ENCODE assay signal across 8 cellular contexts in the genomic region with DNA sequence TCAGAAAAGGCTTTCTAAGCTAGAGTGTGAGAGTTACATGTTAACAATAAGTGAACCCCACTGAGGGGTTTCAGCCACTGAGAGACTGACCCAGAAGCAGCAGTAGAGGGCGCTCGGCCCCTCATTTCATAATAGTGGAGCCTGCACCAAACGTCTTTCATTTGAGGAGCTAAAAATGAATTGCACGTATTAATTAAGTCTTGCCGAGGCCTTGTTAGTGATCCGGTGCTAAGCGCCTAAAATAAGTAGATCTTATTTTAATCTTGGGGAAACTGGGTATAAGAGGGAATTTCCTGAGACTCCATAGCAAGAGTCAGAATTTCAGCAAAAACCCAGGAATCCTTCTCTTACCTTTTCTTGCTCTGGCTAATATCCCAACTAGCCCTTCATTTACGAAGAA.
DNase-seq lines count a peak whose midpoint lies in the region; ATAC-seq and TF ChIP-seq lines count a peak whose summit lies in the region.

No MANE protein-coding gene starts in this region.

- peak; percentile 20 for DNase-seq in NCI-H1092 treated with DMSO at 0.1 percent for 48 hours (lab: John Stamatoyannopoulos, UW)
- DNase-seq in NCI-H1092 (lab: John Stamatoyannopoulos, UW) = no peak
- DNase-seq in NCI-H69 (lab: John Stamatoyannopoulos, UW) = peak; percentile 85
- peak; percentile 84 for DNase-seq in activated CD8-positive, alpha-beta T cell treated with anti-CD3 and anti-CD28 coated beads for 36 hours
- peak; percentile 40 for DNase-seq in effector CD8-positive, alpha-beta T cell (lab: John Stamatoyannopoulos, UW)
- peak; percentile 49 to 55 for DNase-seq in memory B cell (ENCODE audit: low spot score in 2 of 2)
- peak; percentile 22 to 25 for DNase-seq in stimulated activated CD8-positive, alpha-beta memory T cell treated with anti-CD3 and anti-CD28 coated beads, Interleukin-4, amount 100 ng/mL, for 1 hour (ENCODE audit: low read depth in 2 of 2, low spot score in 1 of 2)

- H3K27ac Mint-ChIP-seq in activated CD8-positive, alpha-beta T cell treated with anti-CD3 and anti-CD28 coated beads for 36 hours = no peak overlapping the region
- no peak overlapping the region for H3K27ac Mint-ChIP-seq in memory B cell

- H3K27me3 Mint-ChIP-seq in activated CD8-positive, alpha-beta T cell treated with anti-CD3 and anti-CD28 coated beads for 36 hours = no peaks in the 10 kb centered on the region
- no peaks in the 10 kb centered on the region for H3K27me3 Mint-ChIP-seq in memory B cell

- H3K4me1 Mint-ChIP-seq in activated CD8-positive, alpha-beta T cell treated with anti-CD3 and anti-CD28 coated beads for 36 hours (ENCODE audit: low read depth) = peaks cover 3% of the 10 kb centered on the region
- no peaks in the 10 kb centered on the region for H3K4me1 Mint-ChIP-seq in memory B cell

- TF ChIP-seq CTCF in activated CD8-positive, alpha-beta T cell treated with anti-CD3 and anti-CD28 coated beads for 36 hours (IDR thresholded peaks at IDR 0.05) = peak; percentile 85

- CTCF ChIA-PET in activated CD8-positive, alpha-beta T cell treated with anti-CD3 and anti-CD28 coated beads for 36 hours (lab: Charles Lee) = interaction anchor here (0.5 to 3.5 kb wide), 47 partner anchors 8 to 1075 kb away, joined by 3 to 54 read pairs (median 3); no protein-coding TSS in a partner anchor

- no peak overlapping the region for H3K4me3 Mint-ChIP-seq in activated CD8-positive, alpha-beta T cell treated with anti-CD3 and anti-CD28 coated beads for 36 hours
- no peak overlapping the region for H3K4me3 Mint-ChIP-seq in memory B cell

- POLR2A ChIA-PET in activated CD8-positive, alpha-beta T cell treated with anti-CD3 and anti-CD28 coated beads for 36 hours (lab: Charles Lee) = interaction anchor here (0.8 kb wide), 1 partner anchor 537 kb away, joined by 3 read pairs; no protein-coding TSS in a partner anchor

- no peaks in the 10 kb centered on the region for H3K36me3 Mint-ChIP-seq in activated CD8-positive, alpha-beta T cell treated with anti-CD3 and anti-CD28 coated beads for 36 hours (ENCODE audit: low read depth)
- peaks cover 8% of the 10 kb centered on the region for H3K36me3 Mint-ChIP-seq in memory B cell

- intact Hi-C loops in activated CD8-positive, alpha-beta T cell treated with anti-CD3 and anti-CD28 coated beads for 36 hours (cut with micrococcal nuclease) = loop anchor here (10.0 kb wide), 1 partner anchor 1074 kb away; no protein-coding TSS in a partner anchor

- ATAC-seq in HG03432 (IDR thresholded peaks at IDR 0.05; ENCODE audit: unreplicated experiment) (peak; percentile 77), memory B cell (ENCODE audit: low read depth) (peak; percentile 79)
- ATAC-seq in activated CD8-positive, alpha-beta T cell treated with anti-CD3 and anti-CD28 coated beads for 36 hours = peak; percentile 84

- H3K9me3 Mint-ChIP-seq in activated CD8-positive, alpha-beta T cell treated with anti-CD3 and anti-CD28 coated beads for 36 hours = no peaks in the 10 kb centered on the region
- no peaks in the 10 kb centered on the region for H3K9me3 Mint-ChIP-seq in memory B cell
